ENCODE assay signal across 14 cellular contexts in the genomic region with DNA sequence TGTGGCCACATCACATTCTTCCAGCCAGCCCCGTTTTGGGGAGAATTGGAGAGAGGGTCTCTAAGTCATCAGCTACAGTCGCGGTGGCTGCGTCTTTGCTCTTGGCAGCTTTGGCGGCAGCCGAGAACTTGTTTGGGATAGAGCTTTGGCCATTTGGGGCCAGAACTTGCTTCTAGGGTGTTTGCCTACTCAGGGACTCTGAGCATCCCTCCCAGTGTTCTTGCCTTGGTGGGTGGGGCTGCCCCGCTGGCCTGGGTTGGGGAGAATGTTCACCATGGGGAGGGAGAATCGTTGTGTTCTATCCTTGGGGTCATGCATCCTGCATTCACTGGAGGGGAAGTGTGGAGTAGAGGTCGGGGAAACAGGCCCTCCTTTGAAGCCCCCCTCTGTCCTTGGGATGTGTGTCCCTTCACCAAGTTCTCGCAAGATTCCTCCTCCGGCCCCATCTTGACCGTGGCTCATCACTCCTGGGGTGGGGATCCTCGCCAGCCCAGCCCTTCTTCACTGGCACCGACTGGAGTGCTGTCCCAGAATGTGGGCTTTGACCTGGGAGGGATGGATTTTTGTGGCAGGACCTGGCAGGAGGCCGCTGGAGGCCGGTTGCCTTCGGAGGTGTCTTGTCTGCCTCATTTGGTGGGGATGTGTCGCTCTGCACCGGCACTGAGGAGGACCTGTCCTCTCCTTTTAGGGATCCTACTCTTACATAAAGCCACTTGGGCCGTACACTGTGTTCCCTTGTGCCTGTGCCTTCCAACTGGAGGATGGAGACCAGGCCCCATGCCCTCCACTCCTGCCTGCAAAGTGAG. TPM values are rescaled to one million over a fixed set of nuclear protein-coding genes. Genes with fewer than 3 reads are reported as not detected.
DNase-seq lines count a peak whose midpoint lies in the region; ATAC-seq and TF ChIP-seq lines count a peak whose summit lies in the region.
"Had no signal": no experiment of that assay in that cellular context is flagged by ENCODE, and none has a peak within 500 bp of the region (broad histone marks: within the 10 kb centered on the region; RNA-seq: fewer than 3 reads in every experiment).

No MANE protein-coding gene starts in this region.

- H3K9ac ChIP-seq in mammary epithelial cell (ENCODE audit: insufficient read depth, low read length) (no peak overlapping the region), neural cell (ENCODE audit: low read length) (no peak overlapping the region)

- WGBS in mammary epithelial cell (ENCODE audit: low coverage, missing lambda C conversion rate): 79% methylated on average over 15 of the region's 20 CpGs
- WGBS in urinary bladder: 79% methylated on average over 20 of the region's 20 CpGs

- TF ChIP-seq RAD21 in neural cell (conservative IDR thresholded peaks at IDR 0.05): no peak

- POLR2A ChIA-PET in MCF 10A (lab: Yijun Ruan, JAX): no interaction called here

- no peak overlapping the region for H3K4me3 ChIP-seq in mammary epithelial cell (replicated peaks in 1 of 3; ENCODE audit: insufficient read depth in 1 of 3, low read depth in 2 of 3, low read length in 3 of 3)
- no peak overlapping the region for H3K4me3 ChIP-seq in cardiac muscle cell
- peak overlapping the region; percentile 83 for H3K4me3 ChIP-seq in neural cell (ENCODE audit: low read length)
- no peak overlapping the region for H3K4me3 ChIP-seq in urinary bladder (ENCODE audit: low read depth, low read length)
- H3K4me3 ChIP-seq: vagina had no signal

- no peak overlapping the region for H2AFZ ChIP-seq in mammary epithelial cell (ENCODE audit: low read depth, low read length)
- no peak overlapping the region for H2AFZ ChIP-seq in neural cell (ENCODE audit: low read depth, low read length)

- no peaks in the 10 kb centered on the region for H3K36me3 ChIP-seq in mammary epithelial cell (ENCODE audit: insufficient read depth, low read length)
- H3K36me3 ChIP-seq in cardiac muscle cell: no peaks in the 10 kb centered on the region
- H3K36me3 ChIP-seq in neural cell (ENCODE audit: insufficient read depth, low read length): no peaks in the 10 kb centered on the region
- no peaks in the 10 kb centered on the region for H3K36me3 ChIP-seq in urinary bladder (ENCODE audit: insufficient read depth)
- H3K36me3 ChIP-seq: vagina had no signal

- TF ChIP-seq EP300 in neural cell (conservative IDR thresholded peaks at IDR 0.05; ENCODE audit: poor library complexity, severe bottlenecking): no peak

- H3K4me1 ChIP-seq in mammary epithelial cell (ENCODE audit: insufficient read depth, low read length): peaks cover 18% of the 10 kb centered on the region
- peaks cover 14% of the 10 kb centered on the region for H3K4me1 ChIP-seq in cardiac muscle cell (ENCODE audit: low read depth)
- H3K4me1 ChIP-seq in urinary bladder (ENCODE audit: insufficient read depth): peaks cover 4% of the 10 kb centered on the region
- no peaks in the 10 kb centered on the region for H3K4me1 ChIP-seq in foreskin keratinocyte

- H3K4me1 Mint-ChIP-seq in MCF 10A (ENCODE audit: insufficient read depth, unreplicated experiment): peaks cover 18% of the 10 kb centered on the region

- CTCF ChIA-PET in MCF 10A (lab: Yijun Ruan, JAX): interaction anchor here (0.6 to 2.7 kb wide), 3 partner anchors 9 to 382 kb away, joined by 3 to 8 read pairs (median 4); no protein-coding TSS in a partner anchor
- CTCF ChIA-PET in mammary epithelial cell (lab: Charles Lee; ENCODE audit: low non-redundant PET): no interaction called here

- H3K27me3 ChIP-seq in mammary epithelial cell (ENCODE audit: insufficient read depth, low read length) (no peaks in the 10 kb centered on the region), cardiac muscle cell (no peaks in the 10 kb centered on the region), neural cell (ENCODE audit: insufficient read depth, low read depth, low read length) (no peaks in the 10 kb centered on the region), foreskin keratinocyte (no peaks in the 10 kb centered on the region)
- H3K27me3 ChIP-seq: vagina had no signal

- peak overlapping the region; percentile 73 for H3K27ac Mint-ChIP-seq in MCF 10A (ENCODE audit: low read depth, unreplicated experiment)

- peaks cover 7% of the 10 kb centered on the region for H3K9me3 Mint-ChIP-seq in MCF 10A (ENCODE audit: unreplicated experiment)

- H3K79me2 ChIP-seq in mammary epithelial cell (ENCODE audit: insufficient read depth, low read length) (peaks cover 76% of the 10 kb centered on the region), neural cell (replicated peaks; ENCODE audit: insufficient read depth, low read length) (peaks cover 71% of the 10 kb centered on the region)

- H3K4me2 ChIP-seq in mammary epithelial cell (ENCODE audit: insufficient read depth, low read depth, low read length) (no peak overlapping the region), neural cell (ENCODE audit: low read length) (no peak overlapping the region)

- DNase-seq in MCF 10A (ENCODE audit: unreplicated experiment) (no peak), mammary epithelial cell (no peak), cardiac muscle cell (ENCODE audit: low read depth in 1 of 2, low spot score in 1 of 2) (no peak), NCI-H128 (lab: John Stamatoyannopoulos, UW; ENCODE audit: unreplicated experiment) (no peak), UCSD-AML1 (lab: John Stamatoyannopoulos, UW; ENCODE audit: unreplicated experiment) (no peak), foreskin keratinocyte (no peak)
- DNase-seq: activated T-cell treated with anti-CD3 and anti-CD28 coated beads, Interleukin-2, amount 50 U/mL, for 1 hour; IMR-90; NCI-H1436 treated with DMSO at 0.1 percent for 48 hours; NCI-H748 treated with DMSO at 0.1 percent for 48 hours; SIG-M5 had no signal

- intact Hi-C loops in MCF 10A (cut with micrococcal nuclease): no loop called here
- intact Hi-C loops in mammary epithelial cell (cut with micrococcal nuclease): no loop called here

- H3F3A ChIP-seq in neural cell (ENCODE audit: insufficient read depth, low read length, poor library complexity, severe bottlenecking): no peaks in the 10 kb centered on the region

- H3K27ac ChIP-seq in mammary epithelial cell (ENCODE audit: insufficient read depth, low read depth, low read length) (no peak overlapping the region), cardiac muscle cell (peak overlapping the region; percentile 7), neural cell (ENCODE audit: low read length) (no peak overlapping the region), urinary bladder (ENCODE audit: low read depth) (peak overlapping the region; percentile 56), foreskin keratinocyte (no peak overlapping the region)
- H3K27ac ChIP-seq: vagina had no signal

- no peaks in the 10 kb centered on the region for H3K27me3 Mint-ChIP-seq in MCF 10A (ENCODE audit: insufficient read depth, unreplicated experiment)

- TF ChIP-seq CTCF in MCF 10A (IDR thresholded peaks at IDR 0.05; ENCODE audit: unreplicated experiment): no peak
- TF ChIP-seq CTCF in mammary epithelial cell (conservative IDR thresholded peaks at IDR 0.05 in 1 of 2, IDR thresholded peaks at IDR 0.05 in 1 of 2; ENCODE audit: extremely low read depth in 1 of 2, insufficient read depth in 1 of 2, low read depth in 1 of 2, low read length in 2 of 2): no peak
- TF ChIP-seq CTCF in cardiac muscle cell (IDR thresholded peaks at IDR 0.05; ENCODE audit: low read depth, low read length): no peak
- TF ChIP-seq CTCF in neural cell (IDR thresholded peaks at IDR 0.05; ENCODE audit: poor library complexity, severe bottlenecking): no peak
- no peak for TF ChIP-seq CTCF in foreskin keratinocyte (conservative IDR thresholded peaks at IDR 0.05)

- dilution Hi-C loops in mammary epithelial cell (cut with HindIII; ENCODE audit: low sequenced_read_pairs): loop anchor here (5.0 to 10.0 kb wide), 4 partner anchors 53 to 425 kb away; no protein-coding TSS in a partner anchor

- BruUV-seq in MCF 10A (replicated peaks; lab: Mats Ljungman, UMichigan) (no TSS peak), mammary epithelial cell (replicated peaks; lab: Mats Ljungman, UMichigan) (no TSS peak)

- no peaks in the 10 kb centered on the region for H3K9me2 ChIP-seq in neural cell (ENCODE audit: insufficient read depth, low read length)

- H3K9me3 ChIP-seq in mammary epithelial cell (replicated peaks; ENCODE audit: insufficient read depth, low read length) (peaks cover 5% of the 10 kb centered on the region), cardiac muscle cell (ENCODE audit: low read depth) (no peaks in the 10 kb centered on the region), neural cell (ENCODE audit: low read length) (no peaks in the 10 kb centered on the region)
- H3K9me3 ChIP-seq: vagina had no signal

- H3K36me3 Mint-ChIP-seq in MCF 10A (ENCODE audit: insufficient read depth, unreplicated experiment): no peaks in the 10 kb centered on the region

- no peaks in the 10 kb centered on the region for H4K20me1 ChIP-seq in mammary epithelial cell (ENCODE audit: insufficient read depth, low read length)
- peaks cover 6% of the 10 kb centered on the region for H4K20me1 ChIP-seq in neural cell (ENCODE audit: insufficient read depth)

- in situ Hi-C loops in mammary epithelial cell (cut with MboI; ENCODE audit: low sequenced_read_pairs in 2 of 2): no loop called here

- ATAC-seq in foreskin keratinocyte: no peak

- H3K4me3 Mint-ChIP-seq in MCF 10A (ENCODE audit: unreplicated experiment): peak overlapping the region; percentile 8

TF ChIP-seq in neural cell, 6 proteins besides CTCF, POLR2A, EP300 and RAD21 (continues in another document):
- no peak for TF ChIP-seq POLR2AphosphoS5 (IDR thresholded peaks at IDR 0.05)

RNA-seq across cellular contexts. Expression of a gene that starts 3.5 kb away (rescaled TPM):
- total RNA-seq in MCF 10A (2022) (18.9 and 21.7 TPM in 2 replicates), mammary epithelial cell (10 to 100 TPM; 11.0 to 13.6 TPM), cardiac muscle cell (24.1 and 33.7 TPM in 2 replicates), urinary bladder (20.0 TPM), foreskin keratinocyte (15.4 and 17.9 TPM in 2 replicates)
- polyA plus RNA-seq in mammary epithelial cell (5.9 TPM), cardiac muscle cell (14.1 and 20.8 TPM in 2 replicates), neural cell (42.4 and 42.8 TPM in 2 replicates), urinary bladder (33.1 TPM), foreskin keratinocyte (8.6 and 9.1 TPM in 2 replicates)
- polyA minus RNA-seq in mammary epithelial cell (8.9 TPM), neural cell (46.5 and 48.5 TPM in 2 replicates)

Comparison
In these comparisons a context has a peak if more than half of its experiments do, and no peak if none do; other contexts are left out.
1. H3K27ac ChIP-seq: peak in cardiac muscle cell (single experiment) and urinary bladder (single experiment); none in mammary epithelial cell (single experiment), neural cell (single experiment) and foreskin keratinocyte (single experiment).